22 cellular contexts compared by ENCODE assay signal in the genomic region with DNA sequence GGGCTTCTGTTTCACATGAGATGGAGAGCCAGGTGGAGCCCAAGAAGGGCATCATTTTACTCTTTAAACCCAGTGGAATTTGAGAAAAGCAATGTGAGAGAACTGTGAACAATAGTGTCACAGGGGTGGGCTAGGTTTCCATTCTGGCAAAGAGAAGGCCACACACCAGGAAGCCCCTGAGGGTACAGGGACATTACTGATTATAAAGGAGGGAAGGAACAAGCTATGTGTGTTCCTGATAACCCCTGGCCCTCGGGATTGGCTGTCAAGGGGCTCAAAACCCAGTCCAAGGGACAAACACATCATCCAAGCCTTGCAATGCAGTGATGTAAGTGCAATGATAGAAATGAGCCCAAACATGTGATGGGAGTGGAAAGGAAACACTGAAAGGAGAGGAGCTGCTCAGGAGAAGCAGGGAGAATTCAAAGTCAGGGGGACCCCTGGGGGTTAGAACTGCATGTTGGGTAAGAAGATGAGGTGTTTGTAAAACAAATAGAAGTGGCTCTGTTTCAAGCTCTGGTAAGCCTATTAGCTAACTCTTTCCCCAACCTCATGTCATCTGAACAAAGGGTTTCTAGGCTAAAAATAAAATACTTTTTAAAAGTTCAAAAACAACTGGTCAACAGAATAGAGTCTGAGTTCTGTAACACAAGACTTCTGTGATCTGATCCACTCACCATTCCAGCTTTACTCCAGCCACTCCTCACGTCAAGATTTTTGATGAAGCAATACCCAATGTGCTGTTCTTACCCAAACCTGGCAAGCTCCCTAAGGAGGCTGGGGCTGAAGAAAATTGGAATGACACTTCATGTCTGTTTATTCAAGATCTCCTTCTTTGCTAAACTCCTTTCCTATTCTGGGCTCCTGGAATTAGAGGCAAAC. TPM values are rescaled to one million over a fixed set of nuclear protein-coding genes. Genes with fewer than 3 reads are reported as not detected.
A peak's percentile ranks its signal among the peaks of the same experiment; 100 is the strongest.
DNase-seq lines count a peak whose midpoint lies in the region; ATAC-seq, FAIRE-seq and TF ChIP-seq lines count a peak whose summit lies in the region.
"Had no signal": no experiment of that assay in that cellular context is flagged by ENCODE, and none has a peak within 500 bp of the region (broad histone marks: within the 10 kb centered on the region; RNA-seq: fewer than 3 reads in every experiment).

No MANE protein-coding gene starts in this region.

- H3K27ac Mint-ChIP-seq in activated naive CD8-positive, alpha-beta T cell treated with anti-CD3 and anti-CD28 coated beads, Interleukin-2, amount 50 U/mL, for 24 hours: peak overlapping the region; percentile 20
- no peak overlapping the region for H3K27ac Mint-ChIP-seq in activated naive CD8-positive, alpha-beta T cell treated with anti-CD3 and anti-CD28 coated beads for 36 hours
- H3K27ac Mint-ChIP-seq: endodermal cell, IgD-negative memory B cell had no signal

- no peaks in the 10 kb centered on the region for H3K27me3 ChIP-seq in bronchial epithelial cell (ENCODE audit: control insufficient read depth, insufficient read depth, low read length)
- H3K27me3 ChIP-seq in right cardiac atrium (ENCODE audit: control insufficient read depth, insufficient read depth): no peaks in the 10 kb centered on the region
- H3K27me3 ChIP-seq in thyroid gland: no peaks in the 10 kb centered on the region
- H3K27me3 ChIP-seq: neutrophil, tibial artery had no signal

- H3K36me3 ChIP-seq in bronchial epithelial cell (ENCODE audit: control insufficient read depth, insufficient read depth, low read length): no peaks in the 10 kb centered on the region
- no peaks in the 10 kb centered on the region for H3K36me3 ChIP-seq in thyroid gland
- H3K36me3 ChIP-seq: neutrophil, tibial artery had no signal

- H3K9me3 ChIP-seq in right cardiac atrium (ENCODE audit: control insufficient read depth, low read length) (no peaks in the 10 kb centered on the region), thyroid gland (no peaks in the 10 kb centered on the region)
- H3K9me3 ChIP-seq: neutrophil, tibial artery had no signal

- peaks cover 2% of the 10 kb centered on the region for H3K4me1 Mint-ChIP-seq in activated naive CD8-positive, alpha-beta T cell treated with anti-CD3 and anti-CD28 coated beads, Interleukin-2, amount 50 U/mL, for 24 hours
- peaks cover 4% of the 10 kb centered on the region for H3K4me1 Mint-ChIP-seq in activated naive CD8-positive, alpha-beta T cell treated with anti-CD3 and anti-CD28 coated beads for 36 hours
- H3K4me1 Mint-ChIP-seq: central memory CD8-positive, alpha-beta T cell; IgD-negative memory B cell had no signal

- no peak for ATAC-seq in activated naive CD8-positive, alpha-beta T cell treated with anti-CD3 and anti-CD28 coated beads, Interleukin-2, amount 50 U/mL, for 24 hours
- ATAC-seq in right cardiac atrium: peak; percentile 80 to 90
- ATAC-seq: activated T-cell treated with anti-CD3 and anti-CD28 coated beads, Interleukin-2, amount 50 U/mL, for 4 hours; HCT116; Panc1 had no signal

- H3K27me3 Mint-ChIP-seq in activated naive CD8-positive, alpha-beta T cell treated with anti-CD3 and anti-CD28 coated beads, Interleukin-2, amount 50 U/mL, for 24 hours: no peaks in the 10 kb centered on the region
- no peaks in the 10 kb centered on the region for H3K27me3 Mint-ChIP-seq in activated naive CD8-positive, alpha-beta T cell treated with anti-CD3 and anti-CD28 coated beads for 36 hours
- H3K27me3 Mint-ChIP-seq: central memory CD8-positive, alpha-beta T cell; IgD-negative memory B cell had no signal

- H3K4me1 ChIP-seq in right cardiac atrium (ENCODE audit: control insufficient read depth, insufficient read depth, low read length): no peaks in the 10 kb centered on the region
- no peaks in the 10 kb centered on the region for H3K4me1 ChIP-seq in thyroid gland
- H3K4me1 ChIP-seq: tibial artery had no signal

- no peak overlapping the region for H3K4me3 Mint-ChIP-seq in activated naive CD8-positive, alpha-beta T cell treated with anti-CD3 and anti-CD28 coated beads, Interleukin-2, amount 50 U/mL, for 24 hours
- H3K4me3 Mint-ChIP-seq in activated naive CD8-positive, alpha-beta T cell treated with anti-CD3 and anti-CD28 coated beads for 36 hours: no peak overlapping the region
- H3K4me3 Mint-ChIP-seq: activated T-cell treated with anti-CD3 and anti-CD28 coated beads, Interleukin-2, amount 50 U/mL, for 4 hours; central memory CD8-positive, alpha-beta T cell; endodermal cell; IgD-negative memory B cell had no signal

- no peak for DNase-seq in activated naive CD8-positive, alpha-beta T cell treated with anti-CD3 and anti-CD28 coated beads, Interleukin-2, amount 50 U/mL, for 24 hours
- DNase-seq in activated naive CD8-positive, alpha-beta T cell treated with anti-CD3 and anti-CD28 coated beads for 36 hours: no peak
- DNase-seq in bronchial epithelial cell (ENCODE audit: low read depth) (peak; percentile 44), right cardiac atrium (peak in 2 of 3 donors; percentile 27 to 54), thyroid gland (peak; percentile 47 to 55), erythroblast (lab: John Stamatoyannopoulos, UW) (no peak), GOT3 (lab: John Stamatoyannopoulos, UW) (no peak)
- no peak for DNase-seq in activated CD8-positive, alpha-beta memory T cell treated with anti-CD3 and anti-CD28 coated beads for 24 hours
- DNase-seq: 8988T; activated T-cell treated with anti-CD3 and anti-CD28 coated beads, Interleukin-2, amount 50 U/mL, for 4 hours; endodermal cell; NCI-H1048; NCI-H774 had no signal

- WGBS in right cardiac atrium: 33% methylated on average over 2 of the region's 2 CpGs
- WGBS in thyroid gland, 2 donors: 35 to 42% methylated on average over 2 of the region's 2 CpGs

- intact Hi-C loops in right cardiac atrium (cut with DNase I): no loop called here
- intact Hi-C loops in thyroid gland (cut with DNase I): no loop called here

- FAIRE-seq in bronchial epithelial cell (lab: Jason Lieb, UNC): peak; percentile 7
- FAIRE-seq: TTC549 had no signal

- H3K9me3 Mint-ChIP-seq in activated naive CD8-positive, alpha-beta T cell treated with anti-CD3 and anti-CD28 coated beads, Interleukin-2, amount 50 U/mL, for 24 hours: peaks cover 13% of the 10 kb centered on the region
- peaks cover 4% of the 10 kb centered on the region for H3K9me3 Mint-ChIP-seq in activated naive CD8-positive, alpha-beta T cell treated with anti-CD3 and anti-CD28 coated beads for 36 hours
- H3K9me3 Mint-ChIP-seq: activated T-cell treated with anti-CD3 and anti-CD28 coated beads, Interleukin-2, amount 50 U/mL, for 4 hours; central memory CD8-positive, alpha-beta T cell; IgD-negative memory B cell had no signal

- H3K27ac ChIP-seq in right cardiac atrium (ENCODE audit: low read length) (no peak overlapping the region), thyroid gland (no peak overlapping the region)
- H3K27ac ChIP-seq: C4-2B, neutrophil, skin epidermis, tibial artery had no signal

- H3K4me3 ChIP-seq in bronchial epithelial cell (ENCODE audit: low read depth, low read length) (no peak overlapping the region), right cardiac atrium (ENCODE audit: low read length) (no peak overlapping the region), thyroid gland (replicated peaks in 1 of 3) (no peak overlapping the region)
- H3K4me3 ChIP-seq: skin epidermis, tibial artery had no signal

- TF ChIP-seq POLR2A in thyroid gland (IDR thresholded peaks at IDR 0.05): no peak
- no peak for TF ChIP-seq POLR2A in erythroblast (IDR thresholded peaks at IDR 0.05; ENCODE audit: low read length)

- peaks cover 3% of the 10 kb centered on the region for H3K36me3 Mint-ChIP-seq in activated naive CD8-positive, alpha-beta T cell treated with anti-CD3 and anti-CD28 coated beads, Interleukin-2, amount 50 U/mL, for 24 hours (ENCODE audit: low read depth)
- H3K36me3 Mint-ChIP-seq in activated naive CD8-positive, alpha-beta T cell treated with anti-CD3 and anti-CD28 coated beads for 36 hours: no peaks in the 10 kb centered on the region

- TF ChIP-seq CTCF in bronchial epithelial cell (IDR thresholded peaks at IDR 0.05; ENCODE audit: insufficient read depth, low read length, severe bottlenecking): no peak
- TF ChIP-seq CTCF in thyroid gland (IDR thresholded peaks at IDR 0.05): no peak

RNA-seq across cellular contexts. Expression of gene IL12RB2, which starts 51.1 kb away (rescaled TPM):
- total RNA-seq in activated naive CD8-positive, alpha-beta T cell treated with anti-CD3 and anti-CD28 coated beads for 36 hours: 10 to 100 TPM; 39.8 to 40.2 TPM
- 0.51 and 0.53 TPM in 2 replicates for total RNA-seq in bronchial epithelial cell
- under 1 TPM; 0.17 to 0.33 (median 0.23) TPM for total RNA-seq in right cardiac atrium
- polyA plus RNA-seq in right cardiac atrium: 0.05 TPM
- 1 to 10 TPM in 1 of 4 donors, under 1 TPM in 3; 0.45 to 4.3 (median 0.93) TPM for total RNA-seq in thyroid gland

Comparison
In these comparisons a context has a peak if more than half of its experiments do, and no peak if none do; other contexts are left out.
1. DNase-seq: peak in bronchial epithelial cell (single experiment), right cardiac atrium (2 of 3) and thyroid gland (2 of 2); none in activated naive CD8-positive, alpha-beta T cell treated with anti-CD3 and anti-CD28 coated beads, Interleukin-2, amount 50 U/mL, for 24 hours (single experiment), activated naive CD8-positive, alpha-beta T cell treated with anti-CD3 and anti-CD28 coated beads for 36 hours (single experiment), erythroblast (0 of 2), GOT3 (single experiment) and activated CD8-positive, alpha-beta memory T cell treated with anti-CD3 and anti-CD28 coated beads for 24 hours (single experiment).
2. RNA of gene IL12RB2, which starts 51.1 kb away (total RNA-seq): 39.8 to 40.2 TPM in activated naive CD8-positive, alpha-beta T cell treated with anti-CD3 and anti-CD28 coated beads for 36 hours; 0.45 to 4.3 TPM in thyroid gland, 0.51 to 0.53 TPM in bronchial epithelial cell and 0.17 to 0.33 TPM in right cardiac atrium; every median in the first group is over 4 times any median in the second.